ENCODE assay signal across 31 cellular contexts in genomic region chr3:97927699-97928098, GRCh38. TPM values are rescaled to one million over a fixed set of nuclear protein-coding genes. Genes with fewer than 3 reads are reported as not detected.
DNase-seq lines count a peak whose midpoint lies in the region; ATAC-seq and TF ChIP-seq lines count a peak whose summit lies in the region.
"Had no signal": no experiment of that assay in that cellular context is flagged by ENCODE, and none has a peak within 500 bp of the region (broad histone marks: within the 10 kb centered on the region; RNA-seq: fewer than 3 reads in every experiment).

No MANE protein-coding gene starts in this region.

- H2BK5ac ChIP-seq in mesenchymal stem cell (ENCODE audit: low read depth, low read length, poor library complexity, severe bottlenecking) = no peak overlapping the region

- peaks cover 30% of the 10 kb centered on the region for H3K36me3 Mint-ChIP-seq in activated CD4-positive, alpha-beta T cell treated with anti-CD3 and anti-CD28 coated beads, Interleukin-2, amount 10 ng/mL, durations not matched to agents 7 days and 5 days (ENCODE audit: low read depth)

- H3K27me3 ChIP-seq in mesenchymal stem cell (ENCODE audit: control insufficient read depth in 1 of 2, insufficient read depth in 1 of 2, low read length in 2 of 2) (no peaks in the 10 kb centered on the region), H7 (ENCODE audit: control insufficient read depth, insufficient read depth, low read length) (no peaks in the 10 kb centered on the region)
- H3K27me3 ChIP-seq: left lung, neutrophil had no signal

- TF ChIP-seq CTCF in LNCaP clone FGC (IDR thresholded peaks at IDR 0.05; ENCODE audit: control insufficient read depth, extremely low read depth, insufficient read depth) = no peak

- CTCF ChIA-PET in activated CD4-positive, alpha-beta T cell treated with anti-CD3 and anti-CD28 coated beads, Interleukin-2, amount 10 ng/mL, durations not matched to agents 7 days and 5 days (lab: Charles Lee) = no interaction called here

- no peak overlapping the region for H3K4me3 ChIP-seq in LNCaP clone FGC (ENCODE audit: low read depth, low read length)
- H3K4me3 ChIP-seq in mesenchymal stem cell (ENCODE audit: insufficient read depth in 1 of 2, low read depth in 1 of 2, low read length in 2 of 2) = no peak overlapping the region
- no peak overlapping the region for H3K4me3 ChIP-seq in H7 (ENCODE audit: insufficient read depth, low read depth, low read length)
- H3K4me3 ChIP-seq: GM23338, left lung had no signal

- no peak for DNase-seq in activated CD4-positive, alpha-beta T cell treated with anti-CD3 and anti-CD28 coated beads, Interleukin-2, amount 10 ng/mL, durations not matched to agents 7 days and 5 days
- DNase-seq in activated CD4-positive, alpha-beta T cell treated with anti-CD3 and anti-CD28 coated beads for 1 hour = no peak
- peak; percentile 75 for DNase-seq in LNCaP clone FGC (ENCODE audit: low read depth)
- peak; percentile 41 for DNase-seq in astrocyte of the hippocampus (ENCODE audit: low read depth, low spot score)
- DNase-seq in mesenchymal stem cell = peak; percentile 38
- DNase-seq in H7 = no peak
- DNase-seq in T-helper 2 cell = no peak
- DNase-seq: activated CD4-positive, alpha-beta T cell treated with anti-CD3 and anti-CD28 coated beads for 36 hours; activated gamma-delta T cell; activated naive CD8-positive, alpha-beta T cell treated with anti-CD3 and anti-CD28 coated beads, Interleukin-2, amount 10 ng/mL, durations not matched to agents 7 days and 5 days; activated T-cell treated with anti-CD3 and anti-CD28 coated beads, Interleukin-2, amount 50 U/mL, for 1 hour; C1 segment of cervical spinal cord; hypothalamus; immature natural killer cell; left lung; naive B cell; NCI-H1105; NCI-H2029; stimulated activated CD4-positive, alpha-beta T cell treated with anti-CD3 and anti-CD28 coated beads, Interleukin-4, amount 100 ng/mL, for 24 hours; substantia nigra had no signal

- H3K23ac ChIP-seq in mesenchymal stem cell (ENCODE audit: low read length in 2 of 2) = no peak overlapping the region

- no peaks in the 10 kb centered on the region for H3K79me1 ChIP-seq in mesenchymal stem cell (replicated peaks; ENCODE audit: low read length, poor library complexity, severe bottlenecking)

- POLR2A ChIA-PET in activated CD4-positive, alpha-beta T cell treated with anti-CD3 and anti-CD28 coated beads, Interleukin-2, amount 10 ng/mL, durations not matched to agents 7 days and 5 days (lab: Charles Lee) = no interaction called here

- no peak overlapping the region for H3K4me2 ChIP-seq in mesenchymal stem cell (ENCODE audit: low read length, poor library complexity, severe bottlenecking)
- H3K4me2 ChIP-seq: GM23338 had no signal

- no peak overlapping the region for H4K91ac ChIP-seq in mesenchymal stem cell (ENCODE audit: low read length)

- no peak overlapping the region for H3K9ac ChIP-seq in mesenchymal stem cell (ENCODE audit: low read length)

- H3K14ac ChIP-seq in mesenchymal stem cell (ENCODE audit: low read length in 2 of 2) = no peak overlapping the region

- H3K36me3 ChIP-seq in mesenchymal stem cell (ENCODE audit: control insufficient read depth in 1 of 2, insufficient read depth in 2 of 2, low read depth in 1 of 2, low read length in 2 of 2) (peaks cover 0 to 33% of the 10 kb centered on the region in 2 experiments), H7 (replicated peaks; ENCODE audit: control insufficient read depth, insufficient read depth, low read length) (no peaks in the 10 kb centered on the region)
- H3K36me3 ChIP-seq: neutrophil had no signal

- H3K27ac Mint-ChIP-seq in activated CD4-positive, alpha-beta T cell treated with anti-CD3 and anti-CD28 coated beads, Interleukin-2, amount 10 ng/mL, durations not matched to agents 7 days and 5 days = peak overlapping the region; percentile 7
- H3K27ac Mint-ChIP-seq: activated CD4-positive, alpha-beta T cell treated with anti-CD3 and anti-CD28 coated beads for 36 hours; activated naive CD8-positive, alpha-beta T cell treated with anti-CD3 and anti-CD28 coated beads, Interleukin-2, amount 10 ng/mL, durations not matched to agents 7 days and 5 days; brain; GM23338; immature natural killer cell; mesothelial cell of epicardium; stimulated activated effector memory CD8-positive, alpha-beta T cell treated with anti-CD3 and anti-CD28 coated beads, Interleukin-12 subunit alpha, Interleukin-12 subunit beta, amount 100 ng/mL, for 72 hours; type B pancreatic cell had no signal

- no peak for ATAC-seq in GM18519 (IDR thresholded peaks at IDR 0.05; ENCODE audit: low FRiP score, unreplicated experiment)
- ATAC-seq: activated CD4-positive, alpha-beta T cell treated with anti-CD3 and anti-CD28 coated beads for 36 hours; GM23338; left lung; sciatic nerve; SK-N-SH treated with all-trans-retinoic acid at 6 μM for 48 hours; stimulated activated effector memory CD8-positive, alpha-beta T cell treated with anti-CD3 and anti-CD28 coated beads, Interleukin-12 subunit alpha, Interleukin-12 subunit beta, amount 100 ng/mL, for 72 hours had no signal

- no peak overlapping the region for H2BK15ac ChIP-seq in mesenchymal stem cell (ENCODE audit: low read depth, poor library complexity, severe bottlenecking)

- H2AK5ac ChIP-seq in mesenchymal stem cell (ENCODE audit: low read length, severe bottlenecking) = no peak overlapping the region

- H3K9me3 ChIP-seq in mesenchymal stem cell (ENCODE audit: control insufficient read depth, low read length) = peaks cover 8% of the 10 kb centered on the region
- H3K9me3 ChIP-seq: Caco-2, left lung, neutrophil had no signal

- no peaks in the 10 kb centered on the region for H3K4me1 Mint-ChIP-seq in activated CD4-positive, alpha-beta T cell treated with anti-CD3 and anti-CD28 coated beads, Interleukin-2, amount 10 ng/mL, durations not matched to agents 7 days and 5 days
- H3K4me1 Mint-ChIP-seq: activated CD4-positive, alpha-beta T cell treated with anti-CD3 and anti-CD28 coated beads for 36 hours; activated naive CD8-positive, alpha-beta T cell treated with anti-CD3 and anti-CD28 coated beads, Interleukin-2, amount 10 ng/mL, durations not matched to agents 7 days and 5 days; GM23338; immature natural killer cell; naive B cell; stimulated activated effector memory CD8-positive, alpha-beta T cell treated with anti-CD3 and anti-CD28 coated beads, Interleukin-12 subunit alpha, Interleukin-12 subunit beta, amount 100 ng/mL, for 72 hours had no signal

- H2BK120ac ChIP-seq in mesenchymal stem cell (ENCODE audit: low read depth, low read length) = no peak overlapping the region

- H2AFZ ChIP-seq in mesenchymal stem cell (ENCODE audit: low read depth, low read length) = no peak overlapping the region
- H2AFZ ChIP-seq: GM23338 had no signal

- H3K27ac ChIP-seq in mesenchymal stem cell (ENCODE audit: low read length, poor library complexity, severe bottlenecking) = no peak overlapping the region
- H3K27ac ChIP-seq: epithelial cell of prostate, left lung, neutrophil had no signal

- no peaks in the 10 kb centered on the region for H3K27me3 Mint-ChIP-seq in activated CD4-positive, alpha-beta T cell treated with anti-CD3 and anti-CD28 coated beads, Interleukin-2, amount 10 ng/mL, durations not matched to agents 7 days and 5 days
- H3K27me3 Mint-ChIP-seq: activated CD4-positive, alpha-beta T cell treated with anti-CD3 and anti-CD28 coated beads for 36 hours; activated naive CD8-positive, alpha-beta T cell treated with anti-CD3 and anti-CD28 coated beads, Interleukin-2, amount 10 ng/mL, durations not matched to agents 7 days and 5 days; brain; type B pancreatic cell had no signal

- no peak overlapping the region for H3K18ac ChIP-seq in mesenchymal stem cell (ENCODE audit: low read depth in 1 of 2, low read length in 2 of 2)

- peaks cover 2% of the 10 kb centered on the region for H3K9me3 Mint-ChIP-seq in activated CD4-positive, alpha-beta T cell treated with anti-CD3 and anti-CD28 coated beads, Interleukin-2, amount 10 ng/mL, durations not matched to agents 7 days and 5 days
- H3K9me3 Mint-ChIP-seq: GM23338; stimulated activated effector memory CD8-positive, alpha-beta T cell treated with anti-CD3 and anti-CD28 coated beads, Interleukin-12 subunit alpha, Interleukin-12 subunit beta, amount 100 ng/mL, for 72 hours had no signal

- no peak overlapping the region for H2BK12ac ChIP-seq in mesenchymal stem cell (ENCODE audit: low read length in 2 of 2)

- H3K4me3 Mint-ChIP-seq in activated CD4-positive, alpha-beta T cell treated with anti-CD3 and anti-CD28 coated beads, Interleukin-2, amount 10 ng/mL, durations not matched to agents 7 days and 5 days = no peak overlapping the region
- H3K4me3 Mint-ChIP-seq: activated CD4-positive, alpha-beta T cell treated with anti-CD3 and anti-CD28 coated beads for 36 hours; activated naive CD8-positive, alpha-beta T cell treated with anti-CD3 and anti-CD28 coated beads, Interleukin-2, amount 10 ng/mL, durations not matched to agents 7 days and 5 days; brain; GM23338; immature natural killer cell; mesothelial cell of epicardium; naive B cell; stimulated activated effector memory CD8-positive, alpha-beta T cell treated with anti-CD3 and anti-CD28 coated beads, Interleukin-12 subunit alpha, Interleukin-12 subunit beta, amount 100 ng/mL, for 72 hours; type B pancreatic cell had no signal

- H3K4me1 ChIP-seq in mesenchymal stem cell (ENCODE audit: control insufficient read depth, insufficient read depth, low read depth, low read length) = no peaks in the 10 kb centered on the region
- H3K4me1 ChIP-seq: left lung had no signal

- no peak overlapping the region for H4K8ac ChIP-seq in mesenchymal stem cell (ENCODE audit: low read length)

- no peak overlapping the region for H3K4ac ChIP-seq in mesenchymal stem cell (ENCODE audit: low read depth in 1 of 2, low read length in 2 of 2)

RNA-seq across cellular contexts. Expression of gene RIOX2, which starts 44.5 kb away (rescaled TPM):
- 10 to 100 TPM; 38.4 to 42.0 TPM for total RNA-seq in activated CD4-positive, alpha-beta T cell treated with anti-CD3 and anti-CD28 coated beads, Interleukin-2, amount 10 ng/mL, durations not matched to agents 7 days and 5 days
- 24.3 TPM for polyA plus RNA-seq in mesenchymal stem cell (2013, experiment 1 of 2)
- 23.7 TPM for polyA plus RNA-seq in mesenchymal stem cell (2013, experiment 2 of 2)
- 12.8 and 14.6 TPM in 2 replicates for total RNA-seq in H7 (2014; rRNA removed; shearing (Covaris generic))

Comparison
In these comparisons a context has a peak if more than half of its experiments do, and no peak if none do; other contexts are left out.
1. DNase-seq: peak in LNCaP clone FGC (single experiment), astrocyte of the hippocampus (single experiment) and mesenchymal stem cell (single experiment); none in activated CD4-positive, alpha-beta T cell treated with anti-CD3 and anti-CD28 coated beads, Interleukin-2, amount 10 ng/mL, durations not matched to agents 7 days and 5 days (single experiment), activated CD4-positive, alpha-beta T cell treated with anti-CD3 and anti-CD28 coated beads for 1 hour (single experiment), H7 (single experiment) and T-helper 2 cell (0 of 5).